Comparison of ENCODE assay signal across 18 cellular contexts in the genomic region with DNA sequence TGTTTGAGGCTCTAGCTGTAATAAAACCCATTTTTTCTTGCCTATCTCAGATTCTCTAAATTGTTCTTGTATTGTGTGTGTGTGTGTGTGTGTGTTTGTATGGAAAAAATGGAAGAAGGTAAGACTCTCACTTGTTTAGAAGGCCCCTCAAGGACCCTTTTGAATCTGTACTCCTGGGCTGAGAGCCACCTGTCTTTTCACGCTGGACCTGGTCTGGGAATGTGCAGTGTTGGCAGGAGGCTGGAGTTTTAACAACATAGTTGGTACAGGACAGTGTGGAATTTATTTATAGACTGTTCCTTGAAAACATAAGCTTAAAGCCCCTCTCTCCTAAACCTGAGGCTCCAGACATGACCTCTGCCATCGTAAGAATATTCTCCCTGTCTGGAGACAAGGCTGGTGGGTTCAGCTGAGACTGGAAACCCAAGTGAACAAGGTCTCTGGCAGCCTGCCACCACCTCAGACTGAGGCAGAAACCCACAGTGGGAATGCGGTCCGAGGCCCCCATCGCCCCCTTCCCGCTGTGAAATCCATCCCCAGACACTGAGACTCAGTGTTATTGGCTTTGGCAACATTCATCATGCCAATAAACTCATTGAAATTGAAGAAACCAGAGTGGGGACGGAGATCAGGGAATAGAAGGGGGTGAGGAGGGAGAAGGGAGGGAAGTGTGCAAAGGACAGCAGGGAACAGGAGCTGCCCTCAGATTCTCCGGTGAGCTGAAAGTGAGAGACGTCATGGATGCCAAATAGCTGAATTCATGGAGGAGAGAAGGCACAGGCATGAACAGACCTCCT. TPM values are rescaled to one million over a fixed set of nuclear protein-coding genes. Genes with fewer than 3 reads are reported as not detected.
A peak's percentile ranks its signal among the peaks of the same experiment; 100 is the strongest.
DNase-seq lines count a peak whose midpoint lies in the region; TF ChIP-seq lines count a peak whose summit lies in the region.
"Had no signal": no experiment of that assay in that cellular context is flagged by ENCODE, and none has a peak within 500 bp of the region (broad histone marks: within the 10 kb centered on the region; RNA-seq: fewer than 3 reads in every experiment).

No MANE protein-coding gene starts in this region.

- in situ Hi-C loops in GM23248 (cut with MboI) = no loop called here

- H3K4me3 ChIP-seq in HEK293 (ENCODE audit: low read depth, low read length) (no peak overlapping the region), GM23248 (no peak overlapping the region)
- H3K4me3 ChIP-seq: K562 had no signal

- H4K20me1 ChIP-seq in GM23248 (ENCODE audit: insufficient read depth) = no peaks in the 10 kb centered on the region

- H3K4me2 ChIP-seq in GM23248 (ENCODE audit: unreplicated experiment) = no peak overlapping the region

- no peak overlapping the region for H2AFZ ChIP-seq in GM23248

- no peak for TF ChIP-seq CTCF in HEK293 (tag by site-specific recombination; IDR thresholded peaks at IDR 0.05)
- TF ChIP-seq CTCF in brain (conservative IDR thresholded peaks at IDR 0.05) = no peak

- H3K9ac ChIP-seq in GM23248 = no peak overlapping the region

- H3K9me2 ChIP-seq in GM23248 (ENCODE audit: insufficient read depth) = no peaks in the 10 kb centered on the region

- H3K9me3 Mint-ChIP-seq in brain = no peaks in the 10 kb centered on the region
- H3K9me3 Mint-ChIP-seq: H9 had no signal

- H3K4me3 Mint-ChIP-seq in brain = peak overlapping the region; percentile 59 to 74 (median 67)
- H3K4me3 Mint-ChIP-seq: H9 had no signal

- no peaks in the 10 kb centered on the region for H3F3A ChIP-seq in GM23248 (ENCODE audit: insufficient read depth)

- peaks cover 96% of the 10 kb centered on the region for H3K27me3 ChIP-seq in GM23248 (replicated peaks; ENCODE audit: insufficient read depth)

- peak; percentile 15 for DNase-seq in left kidney (ENCODE audit: low read depth, low spot score)
- DNase-seq in C1 segment of cervical spinal cord (lab: John Stamatoyannopoulos, UW) = no peak
- DNase-seq in NOMO-1 treated with dmso at 0.1 percent for 144 hours (lab: John Stamatoyannopoulos, UW; ENCODE audit: unreplicated experiment) = no peak
- no peak for DNase-seq in GM23248
- DNase-seq: ACHN, AML-193, COR-L47, DMS153, H9, NCI-H1417 treated with DMSO at 0.1 percent for 48 hours, NCI-H1930, NCI-H2171 treated with DMSO at 0.1 percent for 48 hours, NCI-H446 treated with DMSO at 0.1 percent for 48 hours, NCI-H748 treated with DMSO at 0.1 percent for 48 hours had no signal

- POLR2A ChIA-PET in HEK293 (lab: Yijun Ruan, JAX) = interaction anchor here (0.9 kb wide), 1 partner anchor 10 kb away, joined by 4 read pairs; no protein-coding TSS in a partner anchor

- H3K4me1 Mint-ChIP-seq in brain = peaks cover 82% of the 10 kb centered on the region

- H3K9me3 ChIP-seq in HEK293 (ENCODE audit: control insufficient read depth, insufficient read depth, low read depth, low read length) (no peaks in the 10 kb centered on the region), GM23248 (ENCODE audit: low read depth) (no peaks in the 10 kb centered on the region)

- H3K27ac Mint-ChIP-seq in brain = peak overlapping the region; percentile 16 to 92 (median 91)

- WGBS in GM23248 (ENCODE audit: low coverage in 1 of 2, low lambda C conversion rate in 2 of 2, missing lambda C conversion rate in 2 of 2), 2 experiments = 17 to 19% methylated on average over 9 of the region's 9 CpGs

- no peaks in the 10 kb centered on the region for H3K36me3 Mint-ChIP-seq in brain

- no peak overlapping the region for H3K27ac ChIP-seq in HEK293 (ENCODE audit: extremely low read depth, low read depth, low read length)
- H3K27ac ChIP-seq in temporal lobe (ENCODE audit: low read depth, low read length) = peak overlapping the region; percentile 69
- no peak overlapping the region for H3K27ac ChIP-seq in GM23248

- no peaks in the 10 kb centered on the region for H3K79me2 ChIP-seq in GM23248 (ENCODE audit: insufficient read depth)

- H3K36me3 ChIP-seq in HEK293 (ENCODE audit: control insufficient read depth in 2 of 2, insufficient read depth in 1 of 2, low read length in 2 of 2) (no peaks in the 10 kb centered on the region), GM23248 (ENCODE audit: low read depth) (no peaks in the 10 kb centered on the region)

- peaks cover 18% of the 10 kb centered on the region for H3K4me1 ChIP-seq in HEK293 (ENCODE audit: control insufficient read depth, insufficient read depth, low read length)
- no peaks in the 10 kb centered on the region for H3K4me1 ChIP-seq in GM23248 (ENCODE audit: insufficient read depth)

- peaks cover 7% of the 10 kb centered on the region for H3K27me3 Mint-ChIP-seq in brain

- CTCF ChIA-PET in HEK293 (lab: Yijun Ruan, JAX) = interaction anchor here (0.6 to 2.4 kb wide), 5 partner anchors 23 to 246 kb away, joined by 3 to 10 read pairs (median 3); no protein-coding TSS in a partner anchor

TF ChIP-seq in HEK293, 187 proteins besides CTCF, POLR2A, EP300 and RAD21 (continues in another document):
- TF ChIP-seq ZIC2 (tag by site-specific recombination; IDR thresholded peaks at IDR 0.05) (peak; percentile 82), ZNF549 (tag by site-specific recombination; IDR thresholded peaks at IDR 0.05) (no peak), ZNF211 (tag by site-specific recombination; IDR thresholded peaks at IDR 0.05; ENCODE audit: low read depth) (no peak), FEZF1 (tag by site-specific recombination; IDR thresholded peaks at IDR 0.05) (peak; percentile 28; the same call in 1 of the 2 replicates), ZNF423 (tag by site-specific recombination; IDR thresholded peaks at IDR 0.05) (0 out of 2 replicates have a peak, but pooled peaks have one; percentile 25), ZNF776 (tag by site-specific recombination; IDR thresholded peaks at IDR 0.05; ENCODE audit: borderline replicate concordance) (no peak), SP2 (tag by site-specific recombination; IDR thresholded peaks at IDR 0.05) (no peak), ZNF561 (tag by site-specific recombination; IDR thresholded peaks at IDR 0.05; ENCODE audit: borderline replicate concordance) (no peak), ZNF335 (tag by site-specific recombination; conservative IDR thresholded peaks at IDR 0.05) (peak; percentile 61), ZNF140 (tag by site-specific recombination; IDR thresholded peaks at IDR 0.05) (no peak), ZNF354C (tag by site-specific recombination; IDR thresholded peaks at IDR 0.05; ENCODE audit: borderline replicate concordance, low read depth) (no peak), ZNF266 (tag by site-specific recombination; IDR thresholded peaks at IDR 0.05; ENCODE audit: low read depth) (no peak), ZSCAN16 (tag by site-specific recombination; IDR thresholded peaks at IDR 0.05) (no peak)
- TF ChIP-seq, protein P1, sequence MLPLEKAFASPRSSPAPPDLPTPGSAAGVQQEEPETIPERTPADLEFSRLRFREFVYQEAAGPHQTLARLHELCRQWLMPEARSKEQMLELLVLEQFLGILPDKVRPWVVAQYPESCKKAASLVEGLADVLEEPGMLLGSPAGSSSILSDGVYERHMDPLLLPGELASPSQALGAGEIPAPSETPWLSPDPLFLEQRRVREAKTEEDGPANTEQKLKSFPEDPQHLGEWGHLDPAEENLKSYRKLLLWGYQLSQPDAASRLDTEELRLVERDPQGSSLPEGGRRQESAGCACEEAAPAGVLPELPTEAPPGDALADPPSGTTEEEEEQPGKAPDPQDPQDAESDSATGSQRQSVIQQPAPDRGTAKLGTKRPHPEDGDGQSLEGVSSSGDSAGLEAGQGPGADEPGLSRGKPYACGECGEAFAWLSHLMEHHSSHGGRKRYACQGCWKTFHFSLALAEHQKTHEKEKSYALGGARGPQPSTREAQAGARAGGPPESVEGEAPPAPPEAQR (tag by site-specific recombination; IDR thresholded peaks at IDR 0.05) = no peak
- TF ChIP-seq, protein P2, sequence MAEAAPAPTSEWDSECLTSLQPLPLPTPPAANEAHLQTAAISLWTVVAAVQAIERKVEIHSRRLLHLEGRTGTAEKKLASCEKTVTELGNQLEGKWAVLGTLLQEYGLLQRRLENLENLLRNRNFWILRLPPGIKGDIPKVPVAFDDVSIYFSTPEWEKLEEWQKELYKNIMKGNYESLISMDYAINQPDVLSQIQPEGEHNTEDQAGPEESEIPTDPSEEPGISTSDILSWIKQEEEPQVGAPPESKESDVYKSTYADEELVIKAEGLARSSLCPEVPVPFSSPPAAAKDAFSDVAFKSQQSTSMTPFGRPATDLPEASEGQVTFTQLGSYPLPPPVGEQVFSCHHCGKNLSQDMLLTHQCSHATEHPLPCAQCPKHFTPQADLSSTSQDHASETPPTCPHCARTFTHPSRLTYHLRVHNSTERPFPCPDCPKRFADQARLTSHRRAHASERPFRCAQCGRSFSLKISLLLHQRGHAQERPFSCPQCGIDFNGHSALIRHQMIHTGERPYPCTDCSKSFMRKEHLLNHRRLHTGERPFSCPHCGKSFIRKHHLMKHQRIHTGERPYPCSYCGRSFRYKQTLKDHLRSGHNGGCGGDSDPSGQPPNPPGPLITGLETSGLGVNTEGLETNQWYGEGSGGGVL (tag by site-specific recombination; IDR thresholded peaks at IDR 0.05) = peak; percentile 85
- TF ChIP-seq, protein P3, sequence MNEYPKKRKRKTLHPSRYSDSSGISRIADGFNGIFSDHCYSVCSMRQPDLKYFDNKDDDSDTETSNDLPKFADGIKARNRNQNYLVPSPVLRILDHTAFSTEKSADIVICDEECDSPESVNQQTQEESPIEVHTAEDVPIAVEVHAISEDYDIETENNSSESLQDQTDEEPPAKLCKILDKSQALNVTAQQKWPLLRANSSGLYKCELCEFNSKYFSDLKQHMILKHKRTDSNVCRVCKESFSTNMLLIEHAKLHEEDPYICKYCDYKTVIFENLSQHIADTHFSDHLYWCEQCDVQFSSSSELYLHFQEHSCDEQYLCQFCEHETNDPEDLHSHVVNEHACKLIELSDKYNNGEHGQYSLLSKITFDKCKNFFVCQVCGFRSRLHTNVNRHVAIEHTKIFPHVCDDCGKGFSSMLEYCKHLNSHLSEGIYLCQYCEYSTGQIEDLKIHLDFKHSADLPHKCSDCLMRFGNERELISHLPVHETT (tag by site-specific recombination; IDR thresholded peaks at IDR 0.05) = no peak

RNA-seq across cellular contexts. Expression of a gene that starts 24.6 kb away (rescaled TPM):
- polyA plus RNA-seq in brain (ENCODE audit: insufficient read depth, low read depth, low replicate concordance) = 5.7 TPM
- total RNA-seq in temporal lobe = 63.2 TPM
- total RNA-seq in GM23248 (2014; rRNA removed; shearing (Covaris generic)) = 5.4 and 6.4 TPM in 2 replicates
- polyA plus RNA-seq in GM23248 (2016; fragmentation: Nextera tagmentation; extraction: Ambion mirVana) = 3.5 and 3.7 TPM in 2 replicates
